Comparison of ENCODE assay signal across 8 cellular contexts in genomic region chr3:45554001-45554691, GRCh38. TPM values are rescaled to one million over a fixed set of nuclear protein-coding genes. Genes with fewer than 3 reads are reported as not detected.
DNase-seq lines count a peak whose midpoint lies in the region; TF ChIP-seq lines count a peak whose summit lies in the region.

No MANE protein-coding gene starts in this region.

- no peak overlapping the region for H3K4me3 Mint-ChIP-seq in neural crest cell

- DNase-seq in A172 (ENCODE audit: low spot score) (peak; percentile 20), GM20000 (ENCODE audit: low spot score) (peak; percentile 56), KG1 (lab: John Stamatoyannopoulos, UW) (peak; percentile 39), dermis microvascular lymphatic vessel endothelial cell (ENCODE audit: low read depth in 2 of 2) (peak; percentile 51 to 77), neural crest cell (ENCODE audit: low read depth, low spot score) (no peak), D341Med (ENCODE audit: low spot score) (no peak), NCI-H2081 (lab: John Stamatoyannopoulos, UW) (no peak)
- DNase-seq in effector CD8-positive, alpha-beta T cell (lab: John Stamatoyannopoulos, UW) = no peak

- TF ChIP-seq CTCF in GM20000 (IDR thresholded peaks at IDR 0.05; ENCODE audit: extremely low read depth, missing control alignments) = no peak
- TF ChIP-seq CTCF in neural crest cell (conservative IDR thresholded peaks at IDR 0.05) = no peak

- H3K9me3 Mint-ChIP-seq in neural crest cell = no peaks in the 10 kb centered on the region

- H3K4me1 Mint-ChIP-seq in neural crest cell = peaks cover 14% of the 10 kb centered on the region

- H3K27me3 Mint-ChIP-seq in neural crest cell (ENCODE audit: low read depth) = no peaks in the 10 kb centered on the region

- no peaks in the 10 kb centered on the region for H3K36me3 Mint-ChIP-seq in neural crest cell (ENCODE audit: low read depth)

- peak overlapping the region; percentile 50 for H3K27ac Mint-ChIP-seq in neural crest cell (ENCODE audit: unreplicated experiment)

RNA-seq across cellular contexts. Expression of gene LIMD1, which starts 40.4 kb away (rescaled TPM):
- total RNA-seq in A172 (2014; rRNA removed; shearing (Covaris generic)) = 8.7 TPM in 2 replicates
- total RNA-seq in dermis microvascular lymphatic vessel endothelial cell (11.3 and 12.6 TPM in 2 replicates), neural crest cell (41.8 and 44.4 TPM in 2 replicates)

Comparison
In these comparisons a context has a peak if more than half of its experiments do, and no peak if none do; other contexts are left out.
1. DNase-seq: peak in A172 (single experiment), GM20000 (single experiment), KG1 (single experiment) and dermis microvascular lymphatic vessel endothelial cell (2 of 2); none in neural crest cell (single experiment), D341Med (single experiment), NCI-H2081 (0 of 2) and effector CD8-positive, alpha-beta T cell (single experiment).